In the genomic region with DNA sequence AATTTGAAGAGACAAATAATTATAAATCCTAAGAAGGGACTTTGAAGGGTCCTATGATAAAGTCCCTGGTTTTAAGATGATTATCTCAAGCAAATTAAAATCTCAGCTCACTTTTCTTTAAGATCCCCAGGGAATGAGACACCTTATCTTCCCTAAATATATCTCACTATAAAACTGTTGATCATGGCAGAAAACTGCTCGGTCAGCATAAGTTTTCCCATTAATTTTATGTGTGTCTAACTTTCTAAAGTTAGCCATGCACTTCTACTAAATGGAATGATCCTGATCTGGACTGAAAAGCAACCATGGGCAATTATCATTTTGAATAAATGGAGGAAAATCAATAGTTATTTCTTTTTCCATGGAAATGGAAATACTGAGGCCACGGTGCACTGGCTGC, we compare ENCODE assay signal across 8 cellular contexts.
"Had no signal": no experiment of that assay in that cellular context is flagged by ENCODE, and none has a peak within 500 bp of the region (broad histone marks: within the 10 kb centered on the region; RNA-seq: fewer than 3 reads in every experiment).

No MANE protein-coding gene starts in this region.

- H3K4me3 ChIP-seq: GM23338, HAP-1 had no signal

- ATAC-seq: HCT116 had no signal

- H2AFZ ChIP-seq: GM23338 had no signal

- FAIRE-seq: HTR-8/SVneo had no signal

- H3K27ac ChIP-seq: KMS-11 had no signal

- DNase-seq: H7, HFFc6, KBM-7 had no signal

- H3K9ac ChIP-seq: KMS-11 had no signal

- H3K4me2 ChIP-seq: GM23338, KMS-11 had no signal

- H3K4me1 ChIP-seq: HAP-1 had no signal

- H3K9me3 ChIP-seq: HAP-1 had no signal
